ENCODE assay signal across 1 cellular context in the genomic region with DNA sequence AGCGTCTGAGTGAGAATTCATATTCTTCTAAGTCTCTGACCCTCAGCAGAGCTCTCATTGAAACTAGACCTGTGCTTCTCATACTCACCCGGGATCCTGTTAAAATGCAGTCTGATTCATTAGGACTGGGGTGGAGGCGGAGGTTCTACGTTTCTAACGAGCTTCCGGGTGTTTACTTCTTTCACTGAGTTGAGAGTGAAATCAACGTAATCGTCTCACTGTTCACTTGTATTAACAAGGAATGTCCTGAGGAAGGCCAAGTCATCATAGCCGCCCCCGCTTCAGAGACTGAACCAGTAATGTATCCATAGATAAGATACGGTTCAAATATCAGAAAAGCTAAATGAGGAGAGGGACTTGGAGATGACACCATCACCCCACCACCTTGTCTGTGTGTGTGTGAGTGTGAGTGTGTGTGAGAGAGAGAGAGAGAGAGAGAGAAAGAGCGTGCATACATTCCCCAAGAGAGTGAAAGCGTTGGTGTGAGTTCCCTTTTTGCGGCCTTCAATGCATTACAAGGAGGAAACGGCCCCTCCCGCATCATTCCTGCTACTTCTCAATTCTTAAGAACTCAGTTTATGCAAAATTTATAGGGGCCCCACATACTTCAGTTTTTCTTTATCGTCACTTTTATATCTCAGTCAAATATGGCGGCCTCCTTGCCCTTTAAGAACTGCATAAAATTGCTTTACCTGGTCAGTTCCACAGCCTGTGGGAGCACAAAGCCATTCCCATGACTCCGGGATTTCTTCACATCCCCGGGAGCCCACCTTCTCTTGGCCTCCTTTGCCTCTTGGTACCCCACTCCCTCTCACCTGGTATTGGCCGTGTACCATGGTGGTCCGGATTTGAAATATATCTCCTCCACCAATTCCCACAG.
TF ChIP-seq lines count a peak whose summit lies in the region.

No MANE protein-coding gene starts in this region.

TF ChIP-seq in SK-N-SH, 30 proteins besides CTCF, POLR2A, EP300 and RAD21 (continued from another document):
- no peak for TF ChIP-seq TAF1 (IDR thresholded peaks at IDR 0.05; ENCODE audit: borderline replicate concordance, low read depth, low read length)
- no peak for TF ChIP-seq YY1 (IDR thresholded peaks at IDR 0.05; ENCODE audit: low read depth)
- TF ChIP-seq, protein P1, sequence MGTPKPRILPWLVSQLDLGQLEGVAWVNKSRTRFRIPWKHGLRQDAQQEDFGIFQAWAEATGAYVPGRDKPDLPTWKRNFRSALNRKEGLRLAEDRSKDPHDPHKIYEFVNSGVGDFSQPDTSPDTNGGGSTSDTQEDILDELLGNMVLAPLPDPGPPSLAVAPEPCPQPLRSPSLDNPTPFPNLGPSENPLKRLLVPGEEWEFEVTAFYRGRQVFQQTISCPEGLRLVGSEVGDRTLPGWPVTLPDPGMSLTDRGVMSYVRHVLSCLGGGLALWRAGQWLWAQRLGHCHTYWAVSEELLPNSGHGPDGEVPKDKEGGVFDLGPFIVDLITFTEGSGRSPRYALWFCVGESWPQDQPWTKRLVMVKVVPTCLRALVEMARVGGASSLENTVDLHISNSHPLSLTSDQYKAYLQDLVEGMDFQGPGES (IDR thresholded peaks at IDR 0.05; ENCODE audit: low read depth, low read length), result no peak
- TF ChIP-seq NRF1 (IDR thresholded peaks at IDR 0.05; ENCODE audit: low read depth, low read length), result no peak
- TF ChIP-seq GATA2 (CRISPR knock-in tag; IDR thresholded peaks at IDR 0.05), result no peak
- TF ChIP-seq CHD2 (IDR thresholded peaks at IDR 0.05; ENCODE audit: low read length, partially characterized antibody), result no peak
- no peak for TF ChIP-seq FOSL2 (IDR thresholded peaks at IDR 0.05; ENCODE audit: borderline replicate concordance, low read depth)
- TF ChIP-seq EZH2phosphoT487 (IDR thresholded peaks at IDR 0.05; ENCODE audit: borderline replicate concordance, low read depth), result no peak
- no peak for TF ChIP-seq FOXJ3 (CRISPR knock-in tag; IDR thresholded peaks at IDR 0.05)
- no peak for TF ChIP-seq NFIC (IDR thresholded peaks at IDR 0.05; ENCODE audit: borderline replicate concordance)
- TF ChIP-seq, protein P2, sequence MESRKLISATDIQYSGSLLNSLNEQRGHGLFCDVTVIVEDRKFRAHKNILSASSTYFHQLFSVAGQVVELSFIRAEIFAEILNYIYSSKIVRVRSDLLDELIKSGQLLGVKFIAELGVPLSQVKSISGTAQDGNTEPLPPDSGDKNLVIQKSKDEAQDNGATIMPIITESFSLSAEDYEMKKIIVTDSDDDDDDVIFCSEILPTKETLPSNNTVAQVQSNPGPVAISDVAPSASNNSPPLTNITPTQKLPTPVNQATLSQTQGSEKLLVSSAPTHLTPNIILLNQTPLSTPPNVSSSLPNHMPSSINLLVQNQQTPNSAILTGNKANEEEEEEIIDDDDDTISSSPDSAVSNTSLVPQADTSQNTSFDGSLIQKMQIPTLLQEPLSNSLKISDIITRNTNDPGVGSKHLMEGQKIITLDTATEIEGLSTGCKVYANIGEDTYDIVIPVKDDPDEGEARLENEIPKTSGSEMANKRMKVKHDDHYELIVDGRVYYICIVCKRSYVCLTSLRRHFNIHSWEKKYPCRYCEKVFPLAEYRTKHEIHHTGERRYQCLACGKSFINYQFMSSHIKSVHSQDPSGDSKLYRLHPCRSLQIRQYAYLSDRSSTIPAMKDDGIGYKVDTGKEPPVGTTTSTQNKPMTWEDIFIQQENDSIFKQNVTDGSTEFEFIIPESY (IDR thresholded peaks at IDR 0.05; ENCODE audit: borderline replicate concordance, low read depth), result no peak
- no peak for TF ChIP-seq RFX5 (IDR thresholded peaks at IDR 0.05; ENCODE audit: low read length)
- no peak for TF ChIP-seq MEF2A (IDR thresholded peaks at IDR 0.05; ENCODE audit: borderline replicate concordance, low read depth)
- TF ChIP-seq FOXM1 (IDR thresholded peaks at IDR 0.05; ENCODE audit: low read depth), result no peak
